ENCODE assay signal across 32 cellular contexts in the genomic region with DNA sequence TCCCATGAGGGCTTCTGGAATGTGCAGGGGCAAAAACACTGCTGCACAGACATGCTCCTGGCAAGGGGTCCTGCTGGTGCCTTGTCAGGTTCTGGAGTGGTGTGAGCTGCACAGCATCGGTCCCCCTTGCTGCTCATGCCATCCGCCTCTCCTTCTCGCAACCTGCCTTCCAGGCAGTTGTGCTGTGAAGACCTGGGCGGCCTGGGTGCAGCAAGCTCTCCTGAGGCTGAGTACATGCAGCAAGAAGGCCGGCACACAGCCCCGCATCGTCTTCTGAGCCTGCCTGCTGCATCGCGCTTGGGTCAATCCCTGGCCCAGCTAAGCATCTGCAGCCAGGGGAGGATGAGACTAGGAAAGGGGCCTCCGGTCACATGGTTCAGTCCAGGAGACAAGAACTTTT. TPM values are rescaled to one million over a fixed set of nuclear protein-coding genes. Genes with fewer than 3 reads are reported as not detected.
"Had no signal": no experiment of that assay in that cellular context is flagged by ENCODE, and none has a peak within 500 bp of the region (broad histone marks: within the 10 kb centered on the region; RNA-seq: fewer than 3 reads in every experiment).

No MANE protein-coding gene starts in this region.

- FAIRE-seq: endometrium, endothelial cell of umbilical vein, frontal cortex, TTC549 had no signal

- H3K27me3 ChIP-seq: ascending aorta, breast epithelium, cardiac muscle cell, colonic mucosa, heart left ventricle had no signal

- H3K9me3 ChIP-seq: ascending aorta, breast epithelium, colonic mucosa, heart left ventricle had no signal

- ATAC-seq: activated naive CD4-positive, alpha-beta T cell treated with anti-CD3 and anti-CD28 coated beads, Interleukin-2, amount 50 U/mL, for 72 hours; activated T-cell treated with anti-CD3 and anti-CD28 coated beads, Interleukin-2, amount 50 U/mL, for 72 hours; WTC11 had no signal

- H3K4me1 ChIP-seq: ascending aorta, breast epithelium, colonic mucosa, heart left ventricle had no signal

- DNase-seq: activated CD4-positive, alpha-beta memory T cell treated with anti-CD3 and anti-CD28 coated beads, Interleukin-2, amount 10 ng/mL, durations not matched to agents 7 days and 5 days; activated CD4-positive, alpha-beta T cell treated with anti-CD3 and anti-CD28 coated beads for 1 hour; activated CD4-positive, alpha-beta T cell treated with anti-CD3 and anti-CD28 coated beads for 4 hours; activated CD4-positive, alpha-beta T cell treated with anti-CD3 and anti-CD28 coated beads, Interleukin-2, amount 10 ng/mL, durations not matched to agents 7 days and 5 days; activated CD4-positive, alpha-beta T cell treated with anti-CD3 and anti-CD28 coated beads, Interleukin-2, amount 50 U/mL, for 4 hours; activated CD8-positive, alpha-beta memory T cell treated with anti-CD3 and anti-CD28 coated beads, Interleukin-2, amount 50 U/mL, for 48 hours; activated gamma-delta T cell; activated naive CD4-positive, alpha-beta T cell; activated naive CD4-positive, alpha-beta T cell treated with anti-CD3 and anti-CD28 coated beads, Interleukin-2, amount 10 ng/mL, durations not matched to agents 7 days and 5 days; activated naive CD8-positive, alpha-beta T cell treated with anti-CD3 and anti-CD28 coated beads, Interleukin-2, amount 10 ng/mL, durations not matched to agents 7 days and 5 days; activated T-cell treated with anti-CD3 and anti-CD28 coated beads for 4 hours; activated T-cell treated with anti-CD3 and anti-CD28 coated beads, Interleukin-2, amount 50 U/mL, for 24 hours; activated T-cell treated with anti-CD3 and anti-CD28 coated beads, Interleukin-2, amount 50 U/mL, for 72 hours; central memory CD4-positive, alpha-beta T cell; cerebellar nuclear complex; colonic mucosa; effector CD8-positive, alpha-beta T cell; foreskin fibroblast; glutamatergic neuron; heart left ventricle; T-helper 2 cell had no signal

- H3K4me3 ChIP-seq: ascending aorta, breast epithelium, cardiac muscle cell, colonic mucosa, heart left ventricle had no signal

- H3K27ac ChIP-seq: ascending aorta, breast epithelium, cardiac muscle cell, colonic mucosa, epithelial cell of prostate, heart left ventricle, VCaP had no signal

RNA-seq across cellular contexts. Expression of gene TRPV3, which starts 52.1 kb away (rescaled TPM):
- total RNA-seq: endothelial cell of umbilical vein had no signal
